In the genomic region with DNA sequence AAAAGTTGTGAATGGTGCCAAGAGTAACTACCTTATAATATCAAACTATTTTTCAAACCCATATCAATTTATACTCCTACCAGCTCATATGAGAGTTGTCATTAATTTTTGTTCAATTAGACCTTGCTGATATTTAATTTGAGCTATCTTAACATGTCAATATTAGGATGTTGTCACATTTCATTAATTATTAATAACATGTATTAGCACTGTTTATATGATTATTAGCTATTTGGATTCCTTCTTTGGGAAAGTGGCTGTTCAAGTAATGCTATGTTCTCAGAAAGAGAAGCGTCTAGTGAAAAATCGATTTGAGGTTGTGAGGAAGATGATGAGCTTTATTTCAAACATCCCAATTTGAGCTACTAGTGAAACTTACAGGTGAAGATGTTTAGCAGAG, we compare ENCODE assay signal across 7 cellular contexts.
"Had no signal": no experiment of that assay in that cellular context is flagged by ENCODE, and none has a peak within 500 bp of the region (broad histone marks: within the 10 kb centered on the region; RNA-seq: fewer than 3 reads in every experiment).

No MANE protein-coding gene starts in this region.

- DNase-seq: IMR-90, KBM-7, KG1 had no signal

- H3K4me2 ChIP-seq: KMS-11 had no signal

- H3K9ac ChIP-seq: KMS-11 had no signal

- ATAC-seq: HepG2 had no signal

- FAIRE-seq: HepG2, HTR-8/SVneo had no signal

- H3K27ac ChIP-seq: HL-60, KMS-11 had no signal
